8 cellular contexts compared by ENCODE assay signal in the genomic region with DNA sequence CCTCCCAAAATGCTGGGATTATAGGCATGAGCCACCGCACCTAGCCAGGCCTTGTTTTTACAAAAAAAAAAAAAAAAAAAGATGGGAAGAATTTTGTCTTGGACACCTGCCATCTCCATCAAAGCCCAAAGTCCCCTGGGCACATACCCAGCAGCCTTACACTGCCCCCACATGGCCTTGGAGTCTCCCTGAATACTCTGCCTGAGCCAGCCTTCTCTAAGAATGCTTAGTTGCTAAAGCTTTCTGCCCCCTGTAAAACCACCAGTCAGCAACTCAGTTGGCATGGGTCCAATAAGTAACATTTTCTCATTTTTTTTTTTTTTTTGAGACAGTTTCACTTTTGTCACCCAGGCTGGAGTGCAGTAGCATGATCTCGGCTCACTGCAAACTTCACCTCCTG. TPM values are rescaled to one million over a fixed set of nuclear protein-coding genes. Genes with fewer than 3 reads are reported as not detected.
DNase-seq lines count a peak whose midpoint lies in the region; ATAC-seq and TF ChIP-seq lines count a peak whose summit lies in the region.

No MANE protein-coding gene starts in this region.

- ATAC-seq in HG02884 (IDR thresholded peaks at IDR 0.05; ENCODE audit: unreplicated experiment): no peak

- 0 out of 3 replicates have a peak, but pooled peaks have one; percentile 28 for TF ChIP-seq CTCF in GM12872 (IDR thresholded peaks at IDR 0.05; ENCODE audit: insufficient read depth, low read depth, low read length)
- TF ChIP-seq CTCF in cardiac fibroblast (IDR thresholded peaks at IDR 0.05; ENCODE audit: low read depth, low read length): peak; percentile 19

- no peak overlapping the region for H3K4me3 ChIP-seq in Jurkat, Clone E6-1 (ENCODE audit: low read length)
- no peak overlapping the region for H3K4me3 ChIP-seq in cardiac fibroblast (replicated peaks in 1 of 2; ENCODE audit: low read depth in 2 of 2, low read length in 2 of 2)

- DNase-seq in Jurkat, Clone E6-1 (ENCODE audit: low read depth, low spot score): peak; percentile 42
- peak; percentile 59 to 83 for DNase-seq in cardiac fibroblast (ENCODE audit: low read depth in 2 of 2)
- peak; percentile 46 for DNase-seq in mucosa of gallbladder (ENCODE audit: low spot score)
- no peak for DNase-seq in NK-92 treated with Interleukin-12 subunit alpha and Interleukin-12 subunit beta, amount 100 ng/mL, for 24 hours (lab: John Stamatoyannopoulos, UW)
- no peak for DNase-seq in germinal center (ENCODE audit: low spot score)
- no peak for DNase-seq in activated gamma-delta T cell (lab: John Stamatoyannopoulos, UW)

RNA-seq across cellular contexts. Expression of a gene that starts 40.6 kb away (rescaled TPM):
- polyA plus RNA-seq in Jurkat, Clone E6-1 (2012; ENCODE audit: insufficient read depth, insufficient read length): 62.6 TPM
- 0.49 TPM for total RNA-seq in mucosa of gallbladder

RNA-seq across cellular contexts. Expression of a gene that starts 47.2 kb away (rescaled TPM):
- polyA plus RNA-seq in Jurkat, Clone E6-1 (2012; ENCODE audit: insufficient read depth, insufficient read length): 1.5 TPM
- total RNA-seq in mucosa of gallbladder: 36.1 TPM

RNA-seq across cellular contexts. Expression of a gene that starts 51.5 kb away (rescaled TPM):
- polyA plus RNA-seq in Jurkat, Clone E6-1 (2012; ENCODE audit: insufficient read depth, insufficient read length): not detected
- not detected for total RNA-seq in mucosa of gallbladder

Comparison
In these comparisons a context has a peak if more than half of its experiments do, and no peak if none do; other contexts are left out.
1. DNase-seq: peak in Jurkat, Clone E6-1 (single experiment), cardiac fibroblast (2 of 2) and mucosa of gallbladder (single experiment); none in NK-92 treated with Interleukin-12 subunit alpha and Interleukin-12 subunit beta, amount 100 ng/mL, for 24 hours (single experiment), germinal center (single experiment) and activated gamma-delta T cell (single experiment).